8 cellular contexts compared by ENCODE assay signal in the genomic region with DNA sequence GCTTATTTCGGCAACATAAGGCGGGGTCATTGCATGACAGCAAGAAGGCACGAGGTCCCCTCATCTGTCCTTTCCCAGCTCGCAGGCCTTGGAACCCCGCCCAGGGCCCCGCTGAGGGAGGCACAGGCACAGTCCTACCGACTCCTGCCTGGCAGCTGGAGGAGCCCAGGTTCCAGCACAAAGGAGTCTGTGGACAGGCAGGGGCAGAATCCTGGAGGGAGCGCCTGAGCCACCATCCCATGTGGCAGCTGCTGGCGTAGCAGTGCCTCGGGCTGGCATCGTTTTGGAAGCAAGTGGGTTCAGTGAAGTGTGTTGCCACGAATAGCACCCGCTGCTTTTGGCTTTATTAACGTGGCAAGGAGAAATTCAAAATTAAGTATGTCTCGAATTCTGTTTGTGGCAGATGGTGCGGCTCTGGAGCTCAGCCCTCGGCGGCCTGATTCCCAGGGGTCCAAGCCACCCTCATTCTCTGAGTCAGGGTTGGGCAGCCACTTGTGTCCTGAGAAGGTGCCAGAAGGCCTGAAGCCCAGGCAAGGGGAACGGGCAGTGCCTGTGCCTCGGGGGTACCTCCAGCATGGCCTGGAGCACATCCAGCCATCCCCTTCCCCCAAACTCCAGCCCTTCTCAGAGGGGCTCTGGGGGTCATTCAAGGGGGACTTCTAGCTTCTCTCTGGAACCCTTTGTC. TPM values are rescaled to one million over a fixed set of nuclear protein-coding genes. Genes with fewer than 3 reads are reported as not detected.
DNase-seq lines count a peak whose midpoint lies in the region; ATAC-seq lines count a peak whose summit lies in the region.

No MANE protein-coding gene starts in this region.

- no peaks in the 10 kb centered on the region for H3K27me3 ChIP-seq in mucosa of rectum (ENCODE audit: control insufficient read depth in 2 of 2, insufficient read depth in 2 of 2, low read length in 2 of 2)
- no peaks in the 10 kb centered on the region for H3K27me3 ChIP-seq in CD4-positive, alpha-beta memory T cell (ENCODE audit: insufficient read depth, low read length)

- no peak overlapping the region for H3K9ac ChIP-seq in mucosa of rectum (ENCODE audit: low read depth in 1 of 2, low read length in 2 of 2)

- H3K4me1 ChIP-seq in mucosa of rectum (ENCODE audit: control insufficient read depth in 2 of 2, insufficient read depth in 2 of 2, low read length in 2 of 2): no peaks in the 10 kb centered on the region
- peaks cover 9% of the 10 kb centered on the region for H3K4me1 ChIP-seq in CD4-positive, alpha-beta memory T cell (ENCODE audit: insufficient read depth, low read length)

- H3K36me3 Mint-ChIP-seq in CD4-positive, alpha-beta memory T cell: peaks cover 14 to 59% of the 10 kb centered on the region in 2 donors

- no peaks in the 10 kb centered on the region for H3K9me3 ChIP-seq in mucosa of rectum (ENCODE audit: control insufficient read depth in 2 of 2, low read length in 2 of 2)
- no peaks in the 10 kb centered on the region for H3K9me3 ChIP-seq in CD4-positive, alpha-beta memory T cell (ENCODE audit: control insufficient read depth in 1 of 2, low read length in 2 of 2)

- peaks cover 5 to 12% (median 9%) of the 10 kb centered on the region in 4 donors for H3K4me1 Mint-ChIP-seq in CD4-positive, alpha-beta memory T cell

- intact Hi-C loops in CD4-positive, alpha-beta memory T cell (cut with micrococcal nuclease): no loop called here

- H3K4me3 ChIP-seq in mucosa of rectum (ENCODE audit: low read length in 2 of 2): no peak overlapping the region
- H3K4me3 ChIP-seq in CD4-positive, alpha-beta memory T cell (ENCODE audit: low read length in 2 of 2): no peak overlapping the region

- no peak overlapping the region for H3K27ac Mint-ChIP-seq in CD4-positive, alpha-beta memory T cell

- DNase-seq in AG08395 (ENCODE audit: low spot score) (peak; percentile 55), NCI-H2171 (lab: John Stamatoyannopoulos, UW) (peak; percentile 92), COR-L47 (lab: John Stamatoyannopoulos, UW) (no peak)
- no peak for DNase-seq in CD4-positive, alpha-beta memory T cell

- no peaks in the 10 kb centered on the region for H3K9me3 Mint-ChIP-seq in CD4-positive, alpha-beta memory T cell

- no peak overlapping the region for H3K4me3 Mint-ChIP-seq in CD4-positive, alpha-beta memory T cell

- ATAC-seq in esophagus mucosa (peak; percentile 23), GM19395 (IDR thresholded peaks at IDR 0.05; ENCODE audit: unreplicated experiment) (no peak), GM21723 (IDR thresholded peaks at IDR 0.05; ENCODE audit: unreplicated experiment) (no peak)

- CTCF ChIA-PET in CD4-positive, alpha-beta memory T cell (lab: Charles Lee; ENCODE audit: partially characterized antibody): interaction anchor here (1.2 kb wide), 1 partner anchor 10 kb away, joined by 3 read pairs; no protein-coding TSS in a partner anchor

- H3K27me3 Mint-ChIP-seq in CD4-positive, alpha-beta memory T cell: no peaks in the 10 kb centered on the region

- peak overlapping the region; percentile 16 to 23 for H3K27ac ChIP-seq in mucosa of rectum (ENCODE audit: low read depth in 2 of 2, low read length in 2 of 2)
- no peak overlapping the region for H3K27ac ChIP-seq in CD4-positive, alpha-beta memory T cell (ENCODE audit: low read depth, low read length)

- POLR2A ChIA-PET in CD4-positive, alpha-beta memory T cell (lab: Charles Lee; ENCODE audit: partially characterized antibody): no interaction called here

- H3K36me3 ChIP-seq in mucosa of rectum (ENCODE audit: control insufficient read depth in 2 of 2, insufficient read depth in 2 of 2, low read length in 2 of 2): peaks cover 32 to 51% of the 10 kb centered on the region in 2 donors
- peaks cover 11% of the 10 kb centered on the region for H3K36me3 ChIP-seq in CD4-positive, alpha-beta memory T cell (ENCODE audit: insufficient read depth, low read length)

RNA-seq across cellular contexts. Expression of a gene that starts 35.9 kb away (rescaled TPM):
- total RNA-seq in esophagus mucosa: 16.8 TPM
- 10 to 100 TPM; 91.2 to 93.5 TPM for total RNA-seq in CD4-positive, alpha-beta memory T cell
- polyA plus RNA-seq in CD4-positive, alpha-beta memory T cell: 10 to 100 TPM; 33.9 to 51.7 TPM

RNA-seq across cellular contexts. Expression of a gene that starts 59.4 kb away (rescaled TPM):
- total RNA-seq in esophagus mucosa: 14.1 TPM
- 10 to 100 TPM; 15.6 to 18.4 TPM for total RNA-seq in CD4-positive, alpha-beta memory T cell
- polyA plus RNA-seq in CD4-positive, alpha-beta memory T cell: 10 to 100 TPM in 1 of 2 donors, 1 to 10 TPM in 1; 2.2 to 10.7 TPM

Comparison
In these comparisons a context has a peak if more than half of its experiments do, and no peak if none do; other contexts are left out.
1. DNase-seq: peak in AG08395 (single experiment) and NCI-H2171 (single experiment); none in CD4-positive, alpha-beta memory T cell (0 of 5) and COR-L47 (single experiment).